Comparison of ENCODE assay signal across 12 cellular contexts in the genomic region with DNA sequence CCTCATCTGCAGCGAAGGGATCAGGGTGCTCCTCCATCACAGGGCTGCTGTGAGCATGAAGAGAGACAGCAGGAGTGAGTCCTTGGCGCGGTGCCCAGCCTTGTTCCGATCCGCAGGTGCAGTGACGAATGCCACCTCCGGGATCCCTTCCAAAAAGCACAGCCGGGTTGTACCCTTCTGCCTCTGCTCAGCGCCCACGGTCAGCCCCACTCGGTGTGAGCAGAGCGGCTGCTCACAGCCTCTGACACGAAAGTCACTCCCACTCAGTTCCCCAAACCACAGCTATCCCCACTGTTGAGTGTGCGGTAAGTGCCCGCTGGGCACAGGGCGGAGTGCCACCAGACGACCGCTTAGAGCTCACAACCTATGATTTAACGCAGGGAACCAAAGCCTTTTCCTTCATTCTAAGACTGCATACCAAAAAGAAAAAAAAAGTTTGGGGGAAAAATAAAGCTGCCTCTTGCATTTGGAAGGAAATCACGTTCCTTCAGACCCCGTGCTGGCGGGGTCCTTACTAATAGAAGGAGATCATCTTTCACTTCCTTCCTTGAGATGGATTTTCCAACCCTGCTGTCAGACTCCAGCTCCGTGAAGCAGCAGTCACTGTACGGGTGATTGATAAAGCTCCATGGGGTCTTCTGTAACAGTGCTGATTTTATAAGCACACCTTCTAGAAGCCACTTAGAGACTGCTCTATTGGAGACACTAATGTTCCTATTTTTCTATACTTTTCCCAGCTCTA. TPM values are rescaled to one million over a fixed set of nuclear protein-coding genes. Genes with fewer than 3 reads are reported as not detected.
DNase-seq lines count a peak whose midpoint lies in the region; ATAC-seq and TF ChIP-seq lines count a peak whose summit lies in the region.
"Had no signal": no experiment of that assay in that cellular context is flagged by ENCODE, and none has a peak within 500 bp of the region (broad histone marks: within the 10 kb centered on the region; RNA-seq: fewer than 3 reads in every experiment).

No MANE protein-coding gene starts in this region.

- H3K9me3 Mint-ChIP-seq in WTC11, result peaks cover 8% of the 10 kb centered on the region; the same call in 1 of the 2 replicates
- H3K9me3 Mint-ChIP-seq: activated naive CD4-positive, alpha-beta T cell treated with anti-CD3 and anti-CD28 coated beads, Interleukin-2, amount 10 ng/mL, durations not matched to agents 7 days and 5 days had no signal

- no peaks in the 10 kb centered on the region for H3K9me3 ChIP-seq in prostate gland

- POLR2A ChIA-PET in WTC11 (lab: Charles Lee), result no interaction called here

- intact Hi-C loops in prostate gland (cut with DNase I), result no loop called here

- CTCF ChIA-PET in WTC11 (lab: Charles Lee), result no interaction called here

- no peaks in the 10 kb centered on the region for H3K36me3 ChIP-seq in prostate gland

- H3K27me3 Mint-ChIP-seq in WTC11 (ENCODE audit: low read depth), result no peaks in the 10 kb centered on the region

- no peaks in the 10 kb centered on the region for H3K36me3 Mint-ChIP-seq in WTC11
- H3K36me3 Mint-ChIP-seq: activated naive CD4-positive, alpha-beta T cell treated with anti-CD3 and anti-CD28 coated beads, Interleukin-2, amount 10 ng/mL, durations not matched to agents 7 days and 5 days had no signal

- no peaks in the 10 kb centered on the region for H3K27me3 ChIP-seq in prostate gland (replicated peaks; ENCODE audit: insufficient read depth)

- H3K4me1 Mint-ChIP-seq in WTC11, result no peaks in the 10 kb centered on the region
- H3K4me1 Mint-ChIP-seq: activated naive CD4-positive, alpha-beta T cell treated with anti-CD3 and anti-CD28 coated beads, Interleukin-2, amount 10 ng/mL, durations not matched to agents 7 days and 5 days had no signal

- H3K27ac ChIP-seq in prostate gland, result no peak overlapping the region

- no peak for TF ChIP-seq CTCF in prostate gland (IDR thresholded peaks at IDR 0.05)
- TF ChIP-seq CTCF in WTC11 (IDR thresholded peaks at IDR 0.05), result no peak

- no peak overlapping the region for H3K27ac Mint-ChIP-seq in WTC11
- H3K27ac Mint-ChIP-seq: activated naive CD4-positive, alpha-beta T cell treated with anti-CD3 and anti-CD28 coated beads, Interleukin-2, amount 10 ng/mL, durations not matched to agents 7 days and 5 days had no signal

- H3K4me3 Mint-ChIP-seq in WTC11, result no peak overlapping the region
- H3K4me3 Mint-ChIP-seq: activated naive CD4-positive, alpha-beta T cell treated with anti-CD3 and anti-CD28 coated beads, Interleukin-2, amount 10 ng/mL, durations not matched to agents 7 days and 5 days had no signal

- ATAC-seq in WTC11, result no peak
- no peak for ATAC-seq in HG03442 (IDR thresholded peaks at IDR 0.05; ENCODE audit: unreplicated experiment)
- ATAC-seq: GM12878 had no signal

- no peak for TF ChIP-seq POLR2A in prostate gland (IDR thresholded peaks at IDR 0.05)

- WGBS in prostate gland, result 29% methylated on average over 24 of the region's 24 CpGs

- H3K4me1 ChIP-seq in prostate gland (replicated peaks), result no peaks in the 10 kb centered on the region

- H3K4me3 ChIP-seq in prostate gland, result no peak overlapping the region
- H3K4me3 ChIP-seq: GM12878, lung had no signal

- peak; percentile 47 for DNase-seq in NCI-H146 (lab: John Stamatoyannopoulos, UW)
- no peak for DNase-seq in NCI-H146 treated with DMSO at 0.1 percent for 48 hours (lab: John Stamatoyannopoulos, UW; ENCODE audit: unreplicated experiment)
- DNase-seq in NCI-H2029 (lab: John Stamatoyannopoulos, UW), result peak; percentile 73
- DNase-seq in astrocyte of the hippocampus (ENCODE audit: low read depth, low spot score), result peak; percentile 6
- peak; percentile 59 for DNase-seq in prostate gland (ENCODE audit: low spot score)
- no peak for DNase-seq in stimulated activated CD4-positive, alpha-beta T cell treated with anti-CD3 and anti-CD28 coated beads, Interleukin-4, amount 100 ng/mL, for 1 hour
- DNase-seq in WTC11 (ENCODE audit: low spot score), result no peak
- DNase-seq: 8988T; activated naive CD4-positive, alpha-beta T cell treated with anti-CD3 and anti-CD28 coated beads, Interleukin-2, amount 10 ng/mL, durations not matched to agents 7 days and 5 days had no signal

TF ChIP-seq in WTC11, 78 proteins besides CTCF, POLR2A, EP300 and RAD21:
- TF ChIP-seq, protein P1, sequence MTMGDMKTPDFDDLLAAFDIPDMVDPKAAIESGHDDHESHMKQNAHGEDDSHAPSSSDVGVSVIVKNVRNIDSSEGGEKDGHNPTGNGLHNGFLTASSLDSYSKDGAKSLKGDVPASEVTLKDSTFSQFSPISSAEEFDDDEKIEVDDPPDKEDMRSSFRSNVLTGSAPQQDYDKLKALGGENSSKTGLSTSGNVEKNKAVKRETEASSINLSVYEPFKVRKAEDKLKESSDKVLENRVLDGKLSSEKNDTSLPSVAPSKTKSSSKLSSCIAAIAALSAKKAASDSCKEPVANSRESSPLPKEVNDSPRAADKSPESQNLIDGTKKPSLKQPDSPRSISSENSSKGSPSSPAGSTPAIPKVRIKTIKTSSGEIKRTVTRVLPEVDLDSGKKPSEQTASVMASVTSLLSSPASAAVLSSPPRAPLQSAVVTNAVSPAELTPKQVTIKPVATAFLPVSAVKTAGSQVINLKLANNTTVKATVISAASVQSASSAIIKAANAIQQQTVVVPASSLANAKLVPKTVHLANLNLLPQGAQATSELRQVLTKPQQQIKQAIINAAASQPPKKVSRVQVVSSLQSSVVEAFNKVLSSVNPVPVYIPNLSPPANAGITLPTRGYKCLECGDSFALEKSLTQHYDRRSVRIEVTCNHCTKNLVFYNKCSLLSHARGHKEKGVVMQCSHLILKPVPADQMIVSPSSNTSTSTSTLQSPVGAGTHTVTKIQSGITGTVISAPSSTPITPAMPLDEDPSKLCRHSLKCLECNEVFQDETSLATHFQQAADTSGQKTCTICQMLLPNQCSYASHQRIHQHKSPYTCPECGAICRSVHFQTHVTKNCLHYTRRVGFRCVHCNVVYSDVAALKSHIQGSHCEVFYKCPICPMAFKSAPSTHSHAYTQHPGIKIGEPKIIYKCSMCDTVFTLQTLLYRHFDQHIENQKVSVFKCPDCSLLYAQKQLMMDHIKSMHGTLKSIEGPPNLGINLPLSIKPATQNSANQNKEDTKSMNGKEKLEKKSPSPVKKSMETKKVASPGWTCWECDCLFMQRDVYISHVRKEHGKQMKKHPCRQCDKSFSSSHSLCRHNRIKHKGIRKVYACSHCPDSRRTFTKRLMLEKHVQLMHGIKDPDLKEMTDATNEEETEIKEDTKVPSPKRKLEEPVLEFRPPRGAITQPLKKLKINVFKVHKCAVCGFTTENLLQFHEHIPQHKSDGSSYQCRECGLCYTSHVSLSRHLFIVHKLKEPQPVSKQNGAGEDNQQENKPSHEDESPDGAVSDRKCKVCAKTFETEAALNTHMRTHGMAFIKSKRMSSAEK (CRISPR knock-in tag; IDR thresholded peaks at IDR 0.05; ENCODE audit: borderline replicate concordance), result no peak
- TF ChIP-seq PRRX2 (CRISPR knock-in tag; IDR thresholded peaks at IDR 0.05) (no peak), ZNF671 (CRISPR knock-in tag; IDR thresholded peaks at IDR 0.05) (no peak), FOXP1 (CRISPR knock-in tag; IDR thresholded peaks at IDR 0.05; ENCODE audit: borderline replicate concordance) (no peak)

RNA-seq across cellular contexts. Expression of gene TUBGCP5, which starts 34.7 kb away (rescaled TPM):
- total RNA-seq in prostate gland, result 10 to 100 TPM; 25.0 to 38.7 TPM
- 17.1 to 20.5 TPM (median 18.8 TPM) in 3 replicates for total RNA-seq in WTC11 (2021)

Comparison
In these comparisons a context has a peak if more than half of its experiments do, and no peak if none do; other contexts are left out.
1. DNase-seq: peak in NCI-H146 (single experiment), NCI-H2029 (single experiment), astrocyte of the hippocampus (single experiment) and prostate gland (single experiment); none in NCI-H146 treated with DMSO at 0.1 percent for 48 hours (single experiment), stimulated activated CD4-positive, alpha-beta T cell treated with anti-CD3 and anti-CD28 coated beads, Interleukin-4, amount 100 ng/mL, for 1 hour (single experiment) and WTC11 (single experiment).